Comparison of ENCODE assay signal across 21 cellular contexts in the genomic region with DNA sequence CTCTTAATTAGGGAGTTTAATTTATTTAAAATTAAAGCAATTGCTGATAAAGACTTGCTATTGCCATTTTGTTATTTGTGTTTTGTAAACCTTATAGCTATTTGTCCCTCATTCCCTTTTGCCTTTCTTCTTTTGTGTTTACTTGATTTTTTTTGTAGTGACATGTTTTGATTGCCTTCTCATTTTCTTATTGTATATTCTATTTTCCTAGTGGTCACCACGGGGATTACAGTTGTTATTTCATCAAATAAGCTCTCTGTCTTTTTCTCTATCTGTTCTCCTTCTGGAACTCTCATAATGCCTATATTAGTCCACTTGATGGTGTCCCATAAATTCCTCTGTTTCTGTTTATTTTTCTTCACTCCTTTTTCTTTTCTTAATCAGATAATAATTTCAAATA.
DNase-seq lines count a peak whose midpoint lies in the region; ATAC-seq, FAIRE-seq and TF ChIP-seq lines count a peak whose summit lies in the region.
"Had no signal": no experiment of that assay in that cellular context is flagged by ENCODE, and none has a peak within 500 bp of the region (broad histone marks: within the 10 kb centered on the region; RNA-seq: fewer than 3 reads in every experiment).

No MANE protein-coding gene starts in this region.

- FAIRE-seq in small intestine (lab: Jason Lieb, UNC): no peak
- FAIRE-seq: A549, frontal cortex, urothelium cell line had no signal

- H3K27me3 Mint-ChIP-seq in neural progenitor cell (ENCODE audit: insufficient read depth, low read depth): peaks cover 3% of the 10 kb centered on the region
- H3K27me3 Mint-ChIP-seq: stimulated activated naive CD8-positive, alpha-beta T cell treated with anti-CD3 and anti-CD28 coated beads, Interleukin-15, Interleukin-2, amounts not matched to agents 100 ng/mL and 50 ng/mL, for 24 hours had no signal

- no peaks in the 10 kb centered on the region for H3K9me3 ChIP-seq in body of pancreas
- H3K9me3 ChIP-seq in neural progenitor cell (ENCODE audit: low read depth): no peaks in the 10 kb centered on the region
- H3K9me3 ChIP-seq in small intestine (ENCODE audit: control insufficient read depth, low read depth): no peaks in the 10 kb centered on the region
- H3K9me3 ChIP-seq: A549 had no signal

- H3K4me3 Mint-ChIP-seq in neural progenitor cell: no peak overlapping the region
- H3K4me3 Mint-ChIP-seq: activated CD8-positive, alpha-beta T cell treated with anti-CD3 and anti-CD28 coated beads, Interleukin-2, amount 10 ng/mL, durations not matched to agents 7 days and 5 days; activated T-helper 1 cell treated with anti-CD3 and anti-CD28 coated beads, Interleukin-12 subunit alpha, Interleukin-12 subunit beta, Interleukin-2, Interleukin-4 antibody, amounts not matched to agents 30 ng/mL and 10 ng/mL and 1 ng/mL, durations not matched to agents 14 hours and 24 hours and 36 hours; stimulated activated naive CD8-positive, alpha-beta T cell treated with anti-CD3 and anti-CD28 coated beads, Interleukin-15, Interleukin-2, amounts not matched to agents 100 ng/mL and 50 ng/mL, for 24 hours; T-cell had no signal

- H3K9me3 Mint-ChIP-seq in neural progenitor cell: peaks cover 10% of the 10 kb centered on the region
- H3K9me3 Mint-ChIP-seq: activated T-helper 1 cell treated with anti-CD3 and anti-CD28 coated beads, Interleukin-12 subunit alpha, Interleukin-12 subunit beta, Interleukin-2, Interleukin-4 antibody, amounts not matched to agents 30 ng/mL and 10 ng/mL and 1 ng/mL, durations not matched to agents 14 hours and 24 hours and 36 hours had no signal

- H3K27me3 ChIP-seq in body of pancreas (no peaks in the 10 kb centered on the region), neural progenitor cell (no peaks in the 10 kb centered on the region), small intestine (ENCODE audit: control insufficient read depth in 2 of 2, insufficient read depth in 2 of 2, low read length in 2 of 2) (peaks cover 0 to 2% of the 10 kb centered on the region in 2 donors)

- no peaks in the 10 kb centered on the region for H3F3A ChIP-seq in neural progenitor cell (ENCODE audit: low read depth)

- no peak for TF ChIP-seq POLR2A in body of pancreas (IDR thresholded peaks at IDR 0.05)

- intact Hi-C loops in body of pancreas (cut with DNase I): no loop called here

- H3K36me3 Mint-ChIP-seq in neural progenitor cell: no peaks in the 10 kb centered on the region
- H3K36me3 Mint-ChIP-seq: T-cell had no signal

- no peaks in the 10 kb centered on the region for H4K20me1 ChIP-seq in neural progenitor cell (ENCODE audit: low read depth)

- no peak overlapping the region for H3K4me2 ChIP-seq in neural progenitor cell
- H3K4me2 ChIP-seq: A549 had no signal

- ATAC-seq in body of pancreas (no peak), HG02642 (IDR thresholded peaks at IDR 0.05; ENCODE audit: poor library complexity, unreplicated experiment) (no peak)
- ATAC-seq: A549; activated CD8-positive, alpha-beta T cell treated with anti-CD3 and anti-CD28 coated beads, Interleukin-2, amount 10 ng/mL, durations not matched to agents 7 days and 5 days; left ventricle myocardium superior; Panc1; T-cell had no signal

- H2AFZ ChIP-seq in neural progenitor cell (replicated peaks): no peak overlapping the region
- H2AFZ ChIP-seq: GM23248 had no signal

- H3K4me1 ChIP-seq in body of pancreas: peaks cover 27% of the 10 kb centered on the region
- H3K4me1 ChIP-seq in neural progenitor cell: no peaks in the 10 kb centered on the region
- peaks cover 0 to 15% of the 10 kb centered on the region in 2 donors for H3K4me1 ChIP-seq in small intestine (ENCODE audit: control insufficient read depth in 2 of 2, insufficient read depth in 1 of 2, low read depth in 1 of 2, low read length in 1 of 2)
- H3K4me1 ChIP-seq: A549 had no signal

- no peak overlapping the region for H3K9ac ChIP-seq in neural progenitor cell
- H3K9ac ChIP-seq: GM23248 had no signal

- 84 to 93% methylated on average over 1 of the region's 1 CpG for WGBS in body of pancreas, 2 donors
- 72 to 73% (median 73%) methylated on average over 1 of the region's 1 CpG for WGBS in small intestine, 3 donors

- no peaks in the 10 kb centered on the region for H3K4me1 Mint-ChIP-seq in neural progenitor cell

- H3K4me3 ChIP-seq in body of pancreas: no peak overlapping the region
- no peak overlapping the region for H3K4me3 ChIP-seq in neural progenitor cell
- H3K4me3 ChIP-seq in small intestine (ENCODE audit: low read depth in 1 of 2, low read length in 2 of 2): no peak overlapping the region
- H3K4me3 ChIP-seq: A549, GM23248 had no signal

- no peaks in the 10 kb centered on the region for H3K79me2 ChIP-seq in neural progenitor cell (ENCODE audit: low read depth)

- no peaks in the 10 kb centered on the region for H3K36me3 ChIP-seq in body of pancreas (replicated peaks in 1 of 2; ENCODE audit: insufficient read depth in 1 of 2, low read depth in 2 of 2)
- H3K36me3 ChIP-seq in neural progenitor cell: no peaks in the 10 kb centered on the region
- no peaks in the 10 kb centered on the region for H3K36me3 ChIP-seq in small intestine (ENCODE audit: control insufficient read depth in 2 of 2, insufficient read depth in 2 of 2, low read length in 2 of 2)

- no peak overlapping the region for H3K27ac Mint-ChIP-seq in neural progenitor cell
- H3K27ac Mint-ChIP-seq: activated CD8-positive, alpha-beta T cell treated with anti-CD3 and anti-CD28 coated beads, Interleukin-2, amount 10 ng/mL, durations not matched to agents 7 days and 5 days; activated T-helper 1 cell treated with anti-CD3 and anti-CD28 coated beads, Interleukin-12 subunit alpha, Interleukin-12 subunit beta, Interleukin-2, Interleukin-4 antibody, amounts not matched to agents 30 ng/mL and 10 ng/mL and 1 ng/mL, durations not matched to agents 14 hours and 24 hours and 36 hours; stimulated activated naive CD8-positive, alpha-beta T cell treated with anti-CD3 and anti-CD28 coated beads, Interleukin-15, Interleukin-2, amounts not matched to agents 100 ng/mL and 50 ng/mL, for 24 hours; T-cell had no signal

- H3K27ac ChIP-seq in body of pancreas (no peak overlapping the region), neural progenitor cell (no peak overlapping the region), small intestine (ENCODE audit: low read depth in 1 of 2, low read length in 1 of 2) (no peak overlapping the region)
- H3K27ac ChIP-seq: A549, GM23248 had no signal

- peak; percentile 30 for DNase-seq in NCI-H748 (lab: John Stamatoyannopoulos, UW; ENCODE audit: unreplicated experiment)
- no peak for DNase-seq in NCI-H748 treated with DMSO at 0.1 percent for 48 hours (lab: John Stamatoyannopoulos, UW)
- peak; percentile 31 for DNase-seq in LHCN-M2 (ENCODE audit: low read depth)
- no peak for DNase-seq in body of pancreas
- no peak for DNase-seq in neural progenitor cell (ENCODE audit: low spot score)
- no peak for DNase-seq in small intestine
- no peak for DNase-seq in AG20443 (ENCODE audit: low spot score)
- DNase-seq: activated CD8-positive, alpha-beta T cell treated with anti-CD3 and anti-CD28 coated beads, Interleukin-2, amount 10 ng/mL, durations not matched to agents 7 days and 5 days; cerebellar nuclear complex; GM23248; Kasumi-1; left ventricle myocardium superior; stimulated activated CD4-positive, alpha-beta T cell treated with anti-CD3 and anti-CD28 coated beads, Interleukin-15, amount 100 ng/mL, for 24 hours; T-cell had no signal

- peak in 5 of 7 experiments; percentile 6 to 27 (median 24) for TF ChIP-seq CTCF in body of pancreas (IDR thresholded peaks at IDR 0.05)
- peak; percentile 28 for TF ChIP-seq CTCF in neural progenitor cell (IDR thresholded peaks at IDR 0.05)

Comparison
In these comparisons a context has a peak if more than half of its experiments do, and no peak if none do; other contexts are left out.
1. DNase-seq: peak in NCI-H748 (single experiment) and LHCN-M2 (single experiment); none in NCI-H748 treated with DMSO at 0.1 percent for 48 hours (single experiment), body of pancreas (0 of 4), neural progenitor cell (single experiment), small intestine (single experiment) and AG20443 (single experiment).